ENCODE assay signal across 14 cellular contexts in genomic region chr3:187125319-187126031, GRCh38. TPM values are rescaled to one million over a fixed set of nuclear protein-coding genes. Genes with fewer than 3 reads are reported as not detected.
DNase-seq lines count a peak whose midpoint lies in the region; ATAC-seq and TF ChIP-seq lines count a peak whose summit lies in the region.
"Had no signal": no experiment of that assay in that cellular context is flagged by ENCODE, and none has a peak within 500 bp of the region (broad histone marks: within the 10 kb centered on the region; RNA-seq: fewer than 3 reads in every experiment).

No MANE protein-coding gene starts in this region.

- H3K4me3 ChIP-seq in mucosa of descending colon: no peak overlapping the region
- H3K4me3 ChIP-seq: SJSA1, stomach had no signal

- no peaks in the 10 kb centered on the region for H3K4me1 ChIP-seq in mucosa of descending colon (ENCODE audit: low read depth)
- H3K4me1 ChIP-seq: SJSA1, stomach had no signal

- no peak for DNase-seq in mucosa of descending colon
- DNase-seq in UCSD-AML1 (lab: John Stamatoyannopoulos, UW; ENCODE audit: unreplicated experiment): no peak
- DNase-seq in NCI-H1092 (lab: John Stamatoyannopoulos, UW): no peak
- DNase-seq in activated T-cell treated with anti-CD3 and anti-CD28 coated beads, Interleukin-2, amount 50 U/mL, for 4 hours: no peak
- no peak for DNase-seq in anterior cingulate cortex (lab: John Stamatoyannopoulos, UW)
- DNase-seq: activated CD4-positive, alpha-beta T cell treated with anti-CD3 and anti-CD28 coated beads, Interleukin-2, amount 10 ng/mL, durations not matched to agents 7 days and 5 days; central memory CD4-positive, alpha-beta T cell; NCI-H510A; stimulated activated CD4-positive, alpha-beta T cell treated with anti-CD3 and anti-CD28 coated beads, Interleukin-4, amount 100 ng/mL, for 1 hour; stomach had no signal

- no peaks in the 10 kb centered on the region for H3K36me3 ChIP-seq in mucosa of descending colon (ENCODE audit: low read depth)
- H3K36me3 ChIP-seq: SJSA1, stomach had no signal

- ATAC-seq in GM19043 (IDR thresholded peaks at IDR 0.05; ENCODE audit: low read depth, unreplicated experiment): peak; percentile 81
- ATAC-seq in GM21825 (IDR thresholded peaks at IDR 0.05; ENCODE audit: unreplicated experiment): peak; percentile 88
- ATAC-seq in HG03280 (IDR thresholded peaks at IDR 0.05; ENCODE audit: unreplicated experiment): peak; percentile 71
- ATAC-seq in mucosa of descending colon: peak; percentile 24
- no peak for ATAC-seq in activated T-cell treated with anti-CD3 and anti-CD28 coated beads, Interleukin-2, amount 50 U/mL, for 4 hours

- no peak for TF ChIP-seq CTCF in mucosa of descending colon (IDR thresholded peaks at IDR 0.05)

- intact Hi-C loops in mucosa of descending colon (cut with DNase I, micrococcal nuclease): no loop called here

- peaks cover 13% of the 10 kb centered on the region for H3K9me3 Mint-ChIP-seq in activated T-cell treated with anti-CD3 and anti-CD28 coated beads, Interleukin-2, amount 50 U/mL, for 4 hours

- H3K4me1 Mint-ChIP-seq in activated T-cell treated with anti-CD3 and anti-CD28 coated beads, Interleukin-2, amount 50 U/mL, for 4 hours (ENCODE audit: low read depth): peaks cover 19% of the 10 kb centered on the region

- H3K4me3 Mint-ChIP-seq in activated T-cell treated with anti-CD3 and anti-CD28 coated beads, Interleukin-2, amount 50 U/mL, for 4 hours: no peak overlapping the region
- H3K4me3 Mint-ChIP-seq: activated CD4-positive, alpha-beta T cell treated with anti-CD3 and anti-CD28 coated beads, Interleukin-2, amount 10 ng/mL, durations not matched to agents 7 days and 5 days had no signal

- no peaks in the 10 kb centered on the region for H3K27me3 Mint-ChIP-seq in activated T-cell treated with anti-CD3 and anti-CD28 coated beads, Interleukin-2, amount 50 U/mL, for 4 hours (ENCODE audit: low read depth)
- H3K27me3 Mint-ChIP-seq: activated CD4-positive, alpha-beta T cell treated with anti-CD3 and anti-CD28 coated beads, Interleukin-2, amount 10 ng/mL, durations not matched to agents 7 days and 5 days had no signal

- H3K9me3 ChIP-seq in mucosa of descending colon: no peaks in the 10 kb centered on the region
- H3K9me3 ChIP-seq: SJSA1, stomach had no signal

- H3K36me3 Mint-ChIP-seq in activated T-cell treated with anti-CD3 and anti-CD28 coated beads, Interleukin-2, amount 50 U/mL, for 4 hours (ENCODE audit: insufficient read depth): peaks cover 10% of the 10 kb centered on the region

RNA-seq across cellular contexts. Expression of gene RPL39L, which starts 13.8 kb away (rescaled TPM):
- total RNA-seq in mucosa of descending colon: 1 to 10 TPM; 1.4 to 5.8 (median 2.9) TPM
- total RNA-seq in activated T-cell treated with anti-CD3 and anti-CD28 coated beads, Interleukin-2, amount 50 U/mL, for 4 hours: 1 to 10 TPM; 4.1 to 5.6 (median 4.7) TPM

Comparison
In these comparisons a context has a peak if more than half of its experiments do, and no peak if none do; other contexts are left out.
1. ATAC-seq: peak in GM19043 (single experiment), GM21825 (single experiment), HG03280 (single experiment) and mucosa of descending colon (single experiment); none in activated T-cell treated with anti-CD3 and anti-CD28 coated beads, Interleukin-2, amount 50 U/mL, for 4 hours (0 of 2).